In the genomic region with DNA sequence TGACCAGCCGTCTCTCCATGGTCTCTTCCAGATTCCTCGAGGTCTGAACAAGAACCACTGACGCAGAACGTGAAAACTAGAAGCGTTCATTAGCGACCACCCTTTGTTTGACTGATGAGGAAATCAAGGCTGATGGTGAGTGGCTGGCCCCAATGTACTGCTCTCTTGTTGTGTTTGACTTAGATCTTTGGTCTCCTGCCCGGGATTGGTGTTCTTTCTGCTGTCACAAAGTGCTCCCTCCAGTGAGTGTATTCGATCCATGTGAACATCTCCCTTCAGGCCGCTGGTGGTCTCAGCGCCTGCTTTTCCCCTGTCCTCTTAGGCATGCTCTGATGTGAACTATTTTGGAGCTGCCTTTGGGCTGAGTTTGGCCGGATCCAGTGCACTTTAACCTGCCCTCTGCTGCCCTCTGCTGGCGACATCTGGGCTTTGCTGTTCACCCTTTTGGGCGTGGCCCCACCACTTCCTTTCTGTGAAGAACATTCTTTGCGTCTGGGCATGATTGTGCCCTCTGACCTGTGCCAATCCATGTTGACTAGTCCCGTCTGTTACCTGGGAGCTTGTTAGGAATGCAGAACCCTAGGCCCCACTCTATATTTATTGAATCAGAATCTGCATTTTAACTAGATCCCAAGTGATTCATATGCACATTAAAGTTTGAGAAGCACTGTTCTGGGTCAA, we compare ENCODE assay signal across 8 cellular contexts.
DNase-seq lines count a peak whose midpoint lies in the region; ATAC-seq, FAIRE-seq and TF ChIP-seq lines count a peak whose summit lies in the region.

No MANE protein-coding gene starts in this region.

- H2AFZ ChIP-seq in OCI-LY3 (ENCODE audit: low read depth, low read length) (peak overlapping the region; percentile 98), neural progenitor cell (replicated peaks) (peak overlapping the region; percentile 60)

- H3K9me3 ChIP-seq in OCI-LY3 (ENCODE audit: insufficient read depth, low read length) (no peaks in the 10 kb centered on the region), neural progenitor cell (ENCODE audit: low read depth) (no peaks in the 10 kb centered on the region)

- ATAC-seq in GM21515 (IDR thresholded peaks at IDR 0.05; ENCODE audit: unreplicated experiment) = peak; percentile 94
- peak; percentile 88 for ATAC-seq in stimulated activated naive CD8-positive, alpha-beta T cell treated with anti-CD3 and anti-CD28 coated beads, Interleukin-15, amount 100 ng/mL, for 72 hours

- H3K27ac ChIP-seq in OCI-LY3 (ENCODE audit: low read length) = no peak overlapping the region
- H3K27ac ChIP-seq in neural progenitor cell = no peak overlapping the region

- no peaks in the 10 kb centered on the region for H3K36me3 ChIP-seq in OCI-LY3 (replicated peaks; ENCODE audit: low read depth, low read length)
- H3K36me3 ChIP-seq in neural progenitor cell = no peaks in the 10 kb centered on the region

- H3K4me2 ChIP-seq in OCI-LY3 (ENCODE audit: low read length) = peak overlapping the region; percentile 75
- H3K4me2 ChIP-seq in neural progenitor cell = no peak overlapping the region

- H3K79me2 ChIP-seq in OCI-LY3 (ENCODE audit: low read length) (no peaks in the 10 kb centered on the region), neural progenitor cell (ENCODE audit: low read depth) (no peaks in the 10 kb centered on the region)

- H3K4me1 ChIP-seq in OCI-LY3 (ENCODE audit: low read length) (no peaks in the 10 kb centered on the region), neural progenitor cell (peaks cover 12% of the 10 kb centered on the region)

- no peak overlapping the region for H3K27ac Mint-ChIP-seq in neural progenitor cell
- H3K27ac Mint-ChIP-seq in stimulated activated naive CD8-positive, alpha-beta T cell treated with anti-CD3 and anti-CD28 coated beads, Interleukin-15, amount 100 ng/mL, for 72 hours = no peak overlapping the region

- H3K4me3 Mint-ChIP-seq in neural progenitor cell = no peak overlapping the region
- no peak overlapping the region for H3K4me3 Mint-ChIP-seq in stimulated activated naive CD8-positive, alpha-beta T cell treated with anti-CD3 and anti-CD28 coated beads, Interleukin-15, amount 100 ng/mL, for 72 hours

- H3K27me3 ChIP-seq in OCI-LY3 (ENCODE audit: low read depth, low read length) (no peaks in the 10 kb centered on the region), neural progenitor cell (no peaks in the 10 kb centered on the region)

- H3K27me3 Mint-ChIP-seq in neural progenitor cell (ENCODE audit: insufficient read depth, low read depth) = peaks cover 3% of the 10 kb centered on the region
- H3K27me3 Mint-ChIP-seq in stimulated activated naive CD8-positive, alpha-beta T cell treated with anti-CD3 and anti-CD28 coated beads, Interleukin-15, amount 100 ng/mL, for 72 hours = peaks cover 8% of the 10 kb centered on the region

- DNase-seq in DMS53 treated with DMSO at 0.1 percent for 48 hours (lab: John Stamatoyannopoulos, UW; ENCODE audit: unreplicated experiment) (peak; percentile 41), HTR-8/SVneo (ENCODE audit: insufficient read length, low spot score) (peak; percentile 67), activated T-cell treated with anti-CD3 and anti-CD28 coated beads for 1 hour (ENCODE audit: low read depth) (peak; percentile 71), fibroblast of gingiva (ENCODE audit: low read depth) (peak; percentile 46), neural progenitor cell (ENCODE audit: low spot score) (peak; percentile 88)
- peak; percentile 75 to 79 for DNase-seq in stimulated activated naive CD8-positive, alpha-beta T cell treated with anti-CD3 and anti-CD28 coated beads, Interleukin-15, amount 100 ng/mL, for 72 hours

- H4K20me1 ChIP-seq in OCI-LY3 (ENCODE audit: insufficient read depth, low read length) = no peaks in the 10 kb centered on the region
- no peaks in the 10 kb centered on the region for H4K20me1 ChIP-seq in neural progenitor cell (ENCODE audit: low read depth)

- H3K9ac ChIP-seq in OCI-LY3 (ENCODE audit: low read length) (no peak overlapping the region), neural progenitor cell (no peak overlapping the region)

- TF ChIP-seq CTCF in OCI-LY3 (IDR thresholded peaks at IDR 0.05; ENCODE audit: low read depth, low read length) (peak; percentile 88), neural progenitor cell (IDR thresholded peaks at IDR 0.05) (peak; percentile 90)

- no peaks in the 10 kb centered on the region for H3F3A ChIP-seq in neural progenitor cell (ENCODE audit: low read depth)

- peak; percentile 80 for FAIRE-seq in HTR-8/SVneo (lab: Jason Lieb, UNC)

- peaks cover 7% of the 10 kb centered on the region for H3K4me1 Mint-ChIP-seq in neural progenitor cell
- H3K4me1 Mint-ChIP-seq in stimulated activated naive CD8-positive, alpha-beta T cell treated with anti-CD3 and anti-CD28 coated beads, Interleukin-15, amount 100 ng/mL, for 72 hours = peaks cover 8% of the 10 kb centered on the region

- no peaks in the 10 kb centered on the region for H3K36me3 Mint-ChIP-seq in neural progenitor cell

- H3K4me3 ChIP-seq in OCI-LY3 (ENCODE audit: low read length) (peak overlapping the region; percentile 32), neural progenitor cell (no peak overlapping the region)

- H3K9me3 Mint-ChIP-seq in neural progenitor cell = peaks cover 2% of the 10 kb centered on the region
- H3K9me3 Mint-ChIP-seq in stimulated activated naive CD8-positive, alpha-beta T cell treated with anti-CD3 and anti-CD28 coated beads, Interleukin-15, amount 100 ng/mL, for 72 hours = no peaks in the 10 kb centered on the region
